In genomic region chrX:77779695-77780094, GRCh38 we compare ENCODE assay signal across 1 cellular context.
TF ChIP-seq lines count a peak whose summit lies in the region.

No MANE protein-coding gene starts in this region.

TF ChIP-seq in SK-N-SH, 30 proteins besides CTCF, POLR2A, EP300 and RAD21 (continued from another document):
- TF ChIP-seq USF1 (IDR thresholded peaks at IDR 0.05; ENCODE audit: borderline replicate concordance, low read depth), result no peak
TF ChIP-seq in SK-N-SH: peak in this region for 0.
